Comparison of ENCODE assay signal across 12 cellular contexts in the genomic region with DNA sequence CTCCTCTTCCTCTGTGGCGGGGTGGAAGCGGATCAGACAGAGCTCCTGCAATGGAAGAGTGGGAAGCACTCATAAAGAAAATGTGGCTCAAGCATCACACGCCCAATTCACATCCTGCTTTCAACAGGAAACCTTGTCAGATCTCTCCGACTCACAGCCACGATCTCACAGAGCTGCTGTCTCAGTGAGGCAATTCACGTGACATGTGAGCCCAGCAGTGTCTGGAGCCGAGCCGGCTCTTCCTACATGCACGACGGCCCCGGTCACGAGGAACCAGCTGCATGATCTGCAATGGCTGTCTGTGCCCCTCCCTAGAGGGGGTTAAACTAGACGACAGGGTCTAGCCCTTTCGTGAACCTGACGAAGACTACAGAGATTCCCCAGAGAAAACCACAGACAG. TPM values are rescaled to one million over a fixed set of nuclear protein-coding genes. Genes with fewer than 3 reads are reported as not detected.
A peak's percentile ranks its signal among the peaks of the same experiment; 100 is the strongest.
DNase-seq lines count a peak whose midpoint lies in the region; ATAC-seq and TF ChIP-seq lines count a peak whose summit lies in the region.
"Had no signal": no experiment of that assay in that cellular context is flagged by ENCODE, and none has a peak within 500 bp of the region (broad histone marks: within the 10 kb centered on the region; RNA-seq: fewer than 3 reads in every experiment).

No MANE protein-coding gene starts in this region.

- H4K20me1 ChIP-seq in hepatocyte (ENCODE audit: insufficient read depth, poor library complexity, severe bottlenecking) = no peaks in the 10 kb centered on the region

- H2AFZ ChIP-seq in hepatocyte = no peak overlapping the region

- ATAC-seq in CD4-positive, alpha-beta T cell (ENCODE audit: poor library complexity) = peak; percentile 71
- ATAC-seq in GM18520 (IDR thresholded peaks at IDR 0.05; ENCODE audit: unreplicated experiment) (no peak), sciatic nerve (no peak)
- ATAC-seq: stimulated activated naive B cell treated with anti-CD40 and anti-IgM and Interleukin-4, amounts not matched to agents 10 μg/mL and 1 μg/mL and 100 μg/mL, for 72 hours had no signal

- POLR2A ChIA-PET in CD4-positive, alpha-beta T cell (lab: Charles Lee) = interaction anchor here (0.7 to 2.5 kb wide), 9 partner anchors 8 to 97 kb away, joined by 3 to 16 read pairs (median 4); a partner anchor contains a TSS
- POLR2A ChIA-PET in activated CD4-positive, alpha-beta T cell treated with anti-CD3 and anti-CD28 coated beads, Interleukin-2, amount 10 ng/mL, durations not matched to agents 7 days and 5 days (lab: Charles Lee) = interaction anchor here (0.8 kb wide), 1 partner anchor 211 kb away, joined by 3 read pairs; no protein-coding TSS in a partner anchor

- no peak for TF ChIP-seq CTCF in CD4-positive, alpha-beta T cell (IDR thresholded peaks at IDR 0.05)
- TF ChIP-seq CTCF in fibroblast of pulmonary artery (IDR thresholded peaks at IDR 0.05; ENCODE audit: low read length, missing control alignments) (no peak), hepatocyte (IDR thresholded peaks at IDR 0.05; ENCODE audit: poor library complexity) (no peak)

- H3K4me1 ChIP-seq in hepatocyte (ENCODE audit: insufficient read depth) = no peaks in the 10 kb centered on the region

- no peaks in the 10 kb centered on the region for H3K27me3 Mint-ChIP-seq in CD4-positive, alpha-beta T cell
- H3K27me3 Mint-ChIP-seq in activated CD4-positive, alpha-beta T cell treated with anti-CD3 and anti-CD28 coated beads, Interleukin-2, amount 10 ng/mL, durations not matched to agents 7 days and 5 days = no peaks in the 10 kb centered on the region
- H3K27me3 Mint-ChIP-seq: progenitor cell of endocrine pancreas; stimulated activated naive B cell treated with anti-CD40 and anti-IgM and Interleukin-4, amounts not matched to agents 10 μg/mL and 1 μg/mL and 100 μg/mL, for 72 hours had no signal

- no peak overlapping the region for H3K4me3 ChIP-seq in fibroblast of pulmonary artery (replicated peaks; ENCODE audit: low read depth, low read length)
- H3K4me3 ChIP-seq in hepatocyte = no peak overlapping the region

- WGBS in hepatocyte (ENCODE audit: low lambda C conversion rate, missing lambda C conversion rate) = 92% methylated on average over 15 of the region's 15 CpGs

- H3K27ac ChIP-seq in CD4-positive, alpha-beta T cell (ENCODE audit: low read depth, low read length) = peak overlapping the region; percentile 68
- H3K27ac ChIP-seq in hepatocyte = no peak overlapping the region

- intact Hi-C loops in CD4-positive, alpha-beta T cell (cut with DNase I, micrococcal nuclease) = no loop called here
- intact Hi-C loops in sciatic nerve (cut with DNase I) = no loop called here

- peaks cover 95% of the 10 kb centered on the region for H3K36me3 Mint-ChIP-seq in CD4-positive, alpha-beta T cell (ENCODE audit: low read depth)
- peaks cover 83% of the 10 kb centered on the region for H3K36me3 Mint-ChIP-seq in activated CD4-positive, alpha-beta T cell treated with anti-CD3 and anti-CD28 coated beads, Interleukin-2, amount 10 ng/mL, durations not matched to agents 7 days and 5 days (ENCODE audit: low read depth)

- H3K9me3 ChIP-seq in CD4-positive, alpha-beta T cell (ENCODE audit: control insufficient read depth, low read length) = no peaks in the 10 kb centered on the region
- H3K9me3 ChIP-seq in hepatocyte (ENCODE audit: low read depth) = no peaks in the 10 kb centered on the region

- no peaks in the 10 kb centered on the region for H3K9me2 ChIP-seq in hepatocyte (replicated peaks; ENCODE audit: insufficient read depth)

- H3K79me2 ChIP-seq in hepatocyte = no peaks in the 10 kb centered on the region

- H3K4me3 Mint-ChIP-seq in CD4-positive, alpha-beta T cell = peak overlapping the region; percentile 32
- no peak overlapping the region for H3K4me3 Mint-ChIP-seq in activated CD4-positive, alpha-beta T cell treated with anti-CD3 and anti-CD28 coated beads, Interleukin-2, amount 10 ng/mL, durations not matched to agents 7 days and 5 days
- H3K4me3 Mint-ChIP-seq: stimulated activated naive B cell treated with anti-CD40 and anti-IgM and Interleukin-4, amounts not matched to agents 10 μg/mL and 1 μg/mL and 100 μg/mL, for 72 hours had no signal

- peak in 8 of 10 experiments; percentile 16 to 70 (median 52) for DNase-seq in CD4-positive, alpha-beta T cell
- DNase-seq in LHCN-M2 (ENCODE audit: low read depth) = peak; percentile 27
- peak; percentile 71 for DNase-seq in activated CD4-positive, alpha-beta T cell treated with anti-CD3 and anti-CD28 coated beads, Interleukin-2, amount 10 ng/mL, durations not matched to agents 7 days and 5 days
- peak; percentile 32 for DNase-seq in fibroblast of pulmonary artery (ENCODE audit: low read depth)
- no peak for DNase-seq in hepatocyte (ENCODE audit: low spot score)
- no peak for DNase-seq in GM03348 (ENCODE audit: low spot score)
- DNase-seq in sciatic nerve (ENCODE audit: low spot score) = no peak
- DNase-seq: aorta; islet precursor cell; stimulated activated naive B cell treated with anti-CD40 and anti-IgM and Interleukin-4, amounts not matched to agents 10 μg/mL and 1 μg/mL and 100 μg/mL, for 72 hours had no signal

- no peaks in the 10 kb centered on the region for H3K27me3 ChIP-seq in CD4-positive, alpha-beta T cell (ENCODE audit: control insufficient read depth, insufficient read depth, low read length)
- no peaks in the 10 kb centered on the region for H3K27me3 ChIP-seq in hepatocyte

- CTCF ChIA-PET in CD4-positive, alpha-beta T cell (lab: Charles Lee) = interaction anchor here (0.7 kb wide), 1 partner anchor 18 kb away, joined by 3 read pairs; no protein-coding TSS in a partner anchor
- CTCF ChIA-PET in activated CD4-positive, alpha-beta T cell treated with anti-CD3 and anti-CD28 coated beads, Interleukin-2, amount 10 ng/mL, durations not matched to agents 7 days and 5 days (lab: Charles Lee) = interaction anchor here (0.6 to 1.6 kb wide), 5 partner anchors 8 to 417 kb away, joined by 3 to 5 read pairs (median 4); no protein-coding TSS in a partner anchor

- H3K4me1 Mint-ChIP-seq in CD4-positive, alpha-beta T cell (ENCODE audit: low read depth) = peaks cover 45% of the 10 kb centered on the region
- peaks cover 49% of the 10 kb centered on the region for H3K4me1 Mint-ChIP-seq in activated CD4-positive, alpha-beta T cell treated with anti-CD3 and anti-CD28 coated beads, Interleukin-2, amount 10 ng/mL, durations not matched to agents 7 days and 5 days

- peaks cover 8% of the 10 kb centered on the region for H3K36me3 ChIP-seq in hepatocyte (replicated peaks; ENCODE audit: insufficient read depth, low read depth)

- no peaks in the 10 kb centered on the region for H3K9me3 Mint-ChIP-seq in CD4-positive, alpha-beta T cell
- H3K9me3 Mint-ChIP-seq in activated CD4-positive, alpha-beta T cell treated with anti-CD3 and anti-CD28 coated beads, Interleukin-2, amount 10 ng/mL, durations not matched to agents 7 days and 5 days = no peaks in the 10 kb centered on the region
- H3K9me3 Mint-ChIP-seq: stimulated activated naive B cell treated with anti-CD40 and anti-IgM and Interleukin-4, amounts not matched to agents 10 μg/mL and 1 μg/mL and 100 μg/mL, for 72 hours had no signal

- no peak overlapping the region for H3K4me2 ChIP-seq in hepatocyte

- peak overlapping the region; percentile 96 for H3K27ac Mint-ChIP-seq in CD4-positive, alpha-beta T cell
- peak overlapping the region; percentile 85 for H3K27ac Mint-ChIP-seq in activated CD4-positive, alpha-beta T cell treated with anti-CD3 and anti-CD28 coated beads, Interleukin-2, amount 10 ng/mL, durations not matched to agents 7 days and 5 days
- H3K27ac Mint-ChIP-seq: progenitor cell of endocrine pancreas; stimulated activated naive B cell treated with anti-CD40 and anti-IgM and Interleukin-4, amounts not matched to agents 10 μg/mL and 1 μg/mL and 100 μg/mL, for 72 hours had no signal

RNA-seq across cellular contexts. Expression of a gene that starts 29.5 kb away (rescaled TPM):
- 1 to 10 TPM; 5.9 to 6.3 TPM for total RNA-seq in CD4-positive, alpha-beta T cell
- total RNA-seq in LHCN-M2 (2014; rRNA removed) (13.8 and 15.6 TPM in 2 replicates), hepatocyte (9.1 and 9.5 TPM in 2 replicates), sciatic nerve (14.6 TPM)
- polyA plus RNA-seq in LHCN-M2 (2012) = 7.3 TPM
- total RNA-seq in activated CD4-positive, alpha-beta T cell treated with anti-CD3 and anti-CD28 coated beads, Interleukin-2, amount 10 ng/mL, durations not matched to agents 7 days and 5 days = 1 to 10 TPM; 7.9 to 8.4 TPM
- polyA plus RNA-seq in hepatocyte = 8.5 and 10.5 TPM in 2 replicates

RNA-seq across cellular contexts. Expression of a gene that starts 35.2 kb away (rescaled TPM):
- 10 to 100 TPM; 51.9 to 54.3 TPM for total RNA-seq in CD4-positive, alpha-beta T cell
- total RNA-seq in LHCN-M2 (2014; rRNA removed) (29.0 and 33.1 TPM in 2 replicates), hepatocyte (31.5 and 31.6 TPM in 2 replicates), sciatic nerve (60.9 TPM)
- 13.9 TPM for polyA plus RNA-seq in LHCN-M2 (2012)
- 10 to 100 TPM; 78.3 to 79.4 TPM for total RNA-seq in activated CD4-positive, alpha-beta T cell treated with anti-CD3 and anti-CD28 coated beads, Interleukin-2, amount 10 ng/mL, durations not matched to agents 7 days and 5 days
- polyA plus RNA-seq in hepatocyte = 23.7 and 26.5 TPM in 2 replicates

RNA-seq across cellular contexts. Expression of a gene that starts 46.8 kb away (rescaled TPM):
- 10 to 100 TPM; 39.6 to 46.1 TPM for total RNA-seq in CD4-positive, alpha-beta T cell
- total RNA-seq in LHCN-M2 (2014; rRNA removed) = 20.3 and 23.5 TPM in 2 replicates
- 17.8 TPM for polyA plus RNA-seq in LHCN-M2 (2012)
- total RNA-seq in activated CD4-positive, alpha-beta T cell treated with anti-CD3 and anti-CD28 coated beads, Interleukin-2, amount 10 ng/mL, durations not matched to agents 7 days and 5 days = 10 to 100 TPM; 32.5 to 35.1 TPM
- 35.4 and 35.5 TPM in 2 replicates for total RNA-seq in hepatocyte
- polyA plus RNA-seq in hepatocyte = 16.5 and 17.9 TPM in 2 replicates
- 27.2 TPM for total RNA-seq in sciatic nerve

Comparison
In these comparisons a context has a peak if more than half of its experiments do, and no peak if none do; other contexts are left out.
1. DNase-seq: peak in CD4-positive, alpha-beta T cell (8 of 10), LHCN-M2 (single experiment), activated CD4-positive, alpha-beta T cell treated with anti-CD3 and anti-CD28 coated beads, Interleukin-2, amount 10 ng/mL, durations not matched to agents 7 days and 5 days (single experiment) and fibroblast of pulmonary artery (single experiment); none in hepatocyte (single experiment), GM03348 (single experiment) and sciatic nerve (single experiment).